In genomic region chr15:75201609-75202250, GRCh38 we compare ENCODE assay signal across 8 cellular contexts. TPM values are rescaled to one million over a fixed set of nuclear protein-coding genes. Genes with fewer than 3 reads are reported as not detected.
DNase-seq lines count a peak whose midpoint lies in the region; ATAC-seq, FAIRE-seq and TF ChIP-seq lines count a peak whose summit lies in the region.

Gene C15orf39 (plus strand): TSS chr15:75201882. CDS start chr15:75206049, 4,167 bp downstream.

- TF ChIP-seq EP300 in A549 (IDR thresholded peaks at IDR 0.05) (no peak), HepG2 (IDR thresholded peaks at IDR 0.05; ENCODE audit: low read depth in 2 of 2, low read length in 2 of 2) (no peak), HepG2 (CRISPR knock-in tag; IDR thresholded peaks at IDR 0.05; ENCODE audit: borderline replicate concordance) (no peak)

- intact Hi-C loops in dendritic cell treated with granulocyte-macrophage colony-stimulating factor and Interleukin-4, amounts not matched to agents 40 ng/mL and 50 ng/mL, for 4 days (cut with micrococcal nuclease), result loop anchor here (2.0 to 5.0 kb wide), 2 partner anchors 75 to 89 kb away; no protein-coding TSS in a partner anchor
- intact Hi-C loops in HepG2 (cut with micrococcal nuclease; ENCODE audit: unreplicated experiment), result loop anchor here (1.0 kb wide), 1 partner anchor 61 kb away; no protein-coding TSS in a partner anchor

- ATAC-seq in A549, result peak; percentile 67 to 75
- ATAC-seq in GM18502 (IDR thresholded peaks at IDR 0.05; ENCODE audit: poor library complexity, unreplicated experiment), result peak; percentile 46
- peak; percentile 43 for ATAC-seq in HG02970 (IDR thresholded peaks at IDR 0.05; ENCODE audit: low FRiP score, unreplicated experiment)
- ATAC-seq in HepG2, result peak; percentile 63

- 0% methylated on average over 48 of the region's 84 CpGs for WGBS in A549 (ENCODE audit: missing lambda C conversion rate)
- 2% methylated on average over 7 of the region's 84 CpGs for WGBS in HepG2 (ENCODE audit: low lambda C conversion rate)

- no TSS peak for BruUV-seq in HepG2 (replicated peaks; lab: Mats Ljungman, UMichigan)

- FAIRE-seq in A549 (lab: Jason Lieb, UNC) (no peak), HepG2 (lab: Jason Lieb, UNC) (no peak)

- peak; percentile 51 to 78; a peak in 4 of 5 replicates for TF ChIP-seq RAD21 in A549 (conservative IDR thresholded peaks at IDR 0.05 in 1 of 2, IDR thresholded peaks at IDR 0.05 in 1 of 2)
- peak; percentile 85 for TF ChIP-seq RAD21 in HepG2 (CRISPR knock-in tag; IDR thresholded peaks at IDR 0.05)

- peaks cover 72% of the 10 kb centered on the region for H3K4me1 Mint-ChIP-seq in dendritic cell treated with granulocyte-macrophage colony-stimulating factor and Interleukin-4, amounts not matched to agents 40 ng/mL and 50 ng/mL, for 4 days (ENCODE audit: low read depth)

- TF ChIP-seq POLR2A in A549 (IDR thresholded peaks at IDR 0.05; ENCODE audit: low read length) (peak; percentile 94), HepG2 (IDR thresholded peaks at IDR 0.05; ENCODE audit: insufficient read depth in 1 of 2, low read depth in 2 of 2, low read length in 2 of 2) (peak in 1 of 2 experiments; percentile 89; a peak in 2 of 4 replicates)

- H3K4me2 ChIP-seq in A549 (peak within 1 kb of the TSS; percentile 84), HepG2 (ENCODE audit: low read depth, low read length) (peak within 1 kb of the TSS; percentile 98)

- H3K27ac Mint-ChIP-seq in dendritic cell treated with granulocyte-macrophage colony-stimulating factor and Interleukin-4, amounts not matched to agents 40 ng/mL and 50 ng/mL, for 4 days, result peak within 1 kb of the TSS; percentile 95

- H3K4me1 ChIP-seq in A549, result peaks cover 32% of the 10 kb centered on the region
- peaks cover 77% of the 10 kb centered on the region for H3K4me1 ChIP-seq in HepG2 (ENCODE audit: insufficient read depth, low read length)

- H3K27me3 ChIP-seq in HepG2 (ENCODE audit: control insufficient read depth in 1 of 2, insufficient read depth in 2 of 2, low read length in 2 of 2), result no peaks in the 10 kb centered on the region; a peak in 1 of 5 replicates

- DNase-seq in A549 (ENCODE audit: low read depth in 1 of 2, low spot score in 1 of 2) (peak; percentile 79 to 92), NCI-H446 treated with DMSO at 0.1 percent for 48 hours (lab: John Stamatoyannopoulos, UW) (peak; percentile 11), HepG2 (ENCODE audit: low spot score) (peak; percentile 33)
- DNase-seq in activated CD4-positive, alpha-beta T cell treated with anti-CD3 and anti-CD28 coated beads, Interleukin-2, amount 50 U/mL, for 24 hours (ENCODE audit: low read depth in 1 of 2, low spot score in 1 of 2), result peak; percentile 62 to 73
- peak; percentile 71 to 77 for DNase-seq in stimulated activated CD4-positive, alpha-beta T cell treated with anti-CD3 and anti-CD28 coated beads, Interleukin-4, amount 100 ng/mL, for 4 hours

- H3K9ac ChIP-seq in HepG2 (ENCODE audit: insufficient read depth, low read depth, low read length), result peak within 1 kb of the TSS; percentile 93

- H3K27ac ChIP-seq in A549 (peak within 1 kb of the TSS; percentile 92 to 93), HepG2 (ENCODE audit: extremely low read length, insufficient read depth, low read length) (peak within 1 kb of the TSS; percentile 80)

- H3K27me3 Mint-ChIP-seq in dendritic cell treated with granulocyte-macrophage colony-stimulating factor and Interleukin-4, amounts not matched to agents 40 ng/mL and 50 ng/mL, for 4 days, result peaks cover 21% of the 10 kb centered on the region

- in situ Hi-C loops in HepG2 (cut with HindIII; ENCODE audit: extremely low pct_ligation_motif_present, low pct_unique_long_range_greater_than_20kb), result loop anchor here (5.0 kb wide), 1 partner anchor 49 kb away; no protein-coding TSS in a partner anchor

- H3K4me3 ChIP-seq in A549 (peak within 1 kb of the TSS; percentile 84), HepG2 (replicated peaks in 1 of 3; ENCODE audit: insufficient read depth in 1 of 3, low read depth in 2 of 3, low read length in 3 of 3) (peak within 1 kb of the TSS; percentile 88 to 98 (median 91))

- no peaks in the 10 kb centered on the region for H3K9me3 Mint-ChIP-seq in dendritic cell treated with granulocyte-macrophage colony-stimulating factor and Interleukin-4, amounts not matched to agents 40 ng/mL and 50 ng/mL, for 4 days

- POLR2A ChIA-PET in A549 (lab: Yijun Ruan, JAX) (interaction anchor here (0.5 to 2.0 kb wide), 23 partner anchors 9 to 245 kb away, joined by 3 to 19 read pairs (median 5); partner anchors contain the start of genes PPCDC and RPP25), HepG2 (lab: Yijun Ruan, JAX) (interaction anchor here (0.7 to 6.8 kb wide), 16 partner anchors 9 to 442 kb away, joined by 3 to 151 read pairs (median 4); partner anchors contain the start of gene PPCDC)

- H3K79me2 ChIP-seq in HepG2 (ENCODE audit: insufficient read depth, low read length), result peaks cover 59% of the 10 kb centered on the region

- peaks cover 41% of the 10 kb centered on the region for H4K20me1 ChIP-seq in HepG2 (ENCODE audit: insufficient read depth, low read length)

- H3K9me3 ChIP-seq in A549 (no peaks in the 10 kb centered on the region), HepG2 (ENCODE audit: low read length) (no peaks in the 10 kb centered on the region)

- H2AFZ ChIP-seq in HepG2 (ENCODE audit: low read length), result no peak within 1 kb of the TSS

- TF ChIP-seq CTCF in A549 (IDR thresholded peaks at IDR 0.05), result peak; percentile 98
- peak; percentile 67 for TF ChIP-seq CTCF in HepG2 (CRISPR knock-in tag; IDR thresholded peaks at IDR 0.05)

- CTCF ChIA-PET in A549 (lab: Yijun Ruan, JAX), result interaction anchor here (0.7 to 4.9 kb wide), 46 partner anchors 8 to 260 kb away, joined by 3 to 88 read pairs (median 5); partner anchors contain the start of gene RPP25
- CTCF ChIA-PET in HepG2 (lab: Yijun Ruan, JAX; ENCODE audit: low intra/inter-chr PET ratio, low total read pairs), result interaction anchor here (1.3 to 5.1 kb wide), 4 partner anchors 56 to 172 kb away, joined by 4 to 54 read pairs (median 8); no protein-coding TSS in a partner anchor

- H3K4me3 Mint-ChIP-seq in dendritic cell treated with granulocyte-macrophage colony-stimulating factor and Interleukin-4, amounts not matched to agents 40 ng/mL and 50 ng/mL, for 4 days, result peak within 1 kb of the TSS; percentile 85

- peaks cover 8 to 16% of the 10 kb centered on the region in 2 experiments; a peak in 4 of 5 replicates for H3K36me3 ChIP-seq in HepG2 (replicated peaks in 1 of 2; ENCODE audit: control insufficient read depth in 1 of 2, insufficient read depth in 2 of 2, low read length in 2 of 2)

- peaks cover 48% of the 10 kb centered on the region for H3K36me3 Mint-ChIP-seq in dendritic cell treated with granulocyte-macrophage colony-stimulating factor and Interleukin-4, amounts not matched to agents 40 ng/mL and 50 ng/mL, for 4 days (ENCODE audit: low read depth)

TF ChIP-seq in A549, 52 proteins besides CTCF, POLR2A, EP300 and RAD21 (continues in another document):
- TF ChIP-seq MYC (IDR thresholded peaks at IDR 0.05; ENCODE audit: borderline replicate concordance, low read length), result peak; percentile 65; the same call in 1 of the 2 replicates
- TF ChIP-seq KDM5A (IDR thresholded peaks at IDR 0.05), result no peak
- no peak for TF ChIP-seq HEYL (CRISPR knock-in tag; IDR thresholded peaks at IDR 0.05)
- no peak for TF ChIP-seq NFE2L2 (conservative IDR thresholded peaks at IDR 0.05; ENCODE audit: low read length)
- TF ChIP-seq SMC3 (IDR thresholded peaks at IDR 0.05), result peak; percentile 69
- TF ChIP-seq FOSB (CRISPR knock-in tag; IDR thresholded peaks at IDR 0.05), result no peak
- no peak for TF ChIP-seq CBX8 (IDR thresholded peaks at IDR 0.05)
- TF ChIP-seq CBX2 (IDR thresholded peaks at IDR 0.05; ENCODE audit: borderline replicate concordance, low read depth), result no peak

TF ChIP-seq in HepG2, 621 proteins besides CTCF, POLR2A, EP300 and RAD21 (continues in another document):
- TF ChIP-seq KLF6 (CRISPR knock-in tag; IDR thresholded peaks at IDR 0.05), result peak; percentile 67; the same call in 1 of the 2 replicates
- no peak for TF ChIP-seq ZNF326 (CRISPR knock-in tag; IDR thresholded peaks at IDR 0.05; ENCODE audit: borderline replicate concordance)

RNA-seq across cellular contexts. Expression of gene C15orf39, which starts in this region (rescaled TPM):
- polyA plus RNA-seq in A549 (2011; rRNA removed) (5.7 and 8.8 TPM in 2 replicates), A549 (2017; fragmentation: RNase III; extraction: RNeasy Plus Mini Kit Qiagen cat#74134 plus additional on column Dnase treatment) (14.7 to 16.7 TPM (median 15.1 TPM) in 3 replicates), HepG2 (2011; rRNA removed) (6.2 and 8.1 TPM in 2 replicates)
- polyA plus RNA-seq in A549 (2012; cell fraction: cytosol; rRNA removed), result 9.8 and 14.9 TPM in 2 replicates
- polyA plus RNA-seq in A549 (2012; cell fraction: nucleus; rRNA removed), result 23.5 and 28.0 TPM in 2 replicates
- 17.5 and 20.4 TPM in 2 replicates for polyA minus RNA-seq in A549 (2011; rRNA and poly(A)+ RNA removed)
- total RNA-seq in HepG2 (2016; rRNA removed; fragmentation: Illumina TruSeq; extraction: Trizol), result 13.5 and 17.5 TPM in 2 replicates
- total RNA-seq in HepG2 (2016; cell fraction: cytosol; rRNA removed; fragmentation: Illumina TruSeq; extraction: Trizol; ENCODE audit: low read depth), result 3.3 and 3.4 TPM in 2 replicates
- total RNA-seq in HepG2 (2016; cell fraction: insoluble cytoplasmic fraction; rRNA removed; fragmentation: Illumina TruSeq; extraction: Trizol), result 14.9 and 16.1 TPM in 2 replicates
- 10.8 and 11.9 TPM in 2 replicates for total RNA-seq in HepG2 (2016; cell fraction: membrane; rRNA removed; fragmentation: Illumina TruSeq; extraction: Trizol)
- 15.0 and 15.3 TPM in 2 replicates for total RNA-seq in HepG2 (2016; cell fraction: nucleus; rRNA removed; fragmentation: Illumina TruSeq; extraction: Trizol)
- 3.4 and 5.1 TPM in 2 replicates for polyA plus RNA-seq in HepG2 (2011; cell fraction: cytosol; rRNA removed)
- polyA plus RNA-seq in HepG2 (2011; cell fraction: nucleus; rRNA removed), result 22.0 and 24.2 TPM in 2 replicates
- polyA plus RNA-seq in HepG2 (2012), result 14.6 and 19.5 TPM in 2 replicates
- polyA plus RNA-seq in HepG2 (2016; cell fraction: cytosol; fragmentation: Illumina TruSeq; extraction: Trizol; ENCODE audit: low read depth), result 1.9 and 2.1 TPM in 2 replicates
- polyA plus RNA-seq in HepG2 (2016; cell fraction: insoluble cytoplasmic fraction; fragmentation: Illumina TruSeq; extraction: Trizol; ENCODE audit: low read depth), result 20.1 and 30.7 TPM in 2 replicates
- 5.4 and 6.0 TPM in 2 replicates for polyA plus RNA-seq in HepG2 (2016; cell fraction: membrane; fragmentation: Illumina TruSeq; extraction: Trizol; ENCODE audit: low read depth)
- polyA plus RNA-seq in HepG2 (2016; cell fraction: nucleus; fragmentation: Illumina TruSeq; extraction: Trizol; ENCODE audit: insufficient read depth, low read depth), result 23.1 and 30.5 TPM in 2 replicates
- 26.0 and 33.5 TPM in 2 replicates for polyA minus RNA-seq in HepG2 (2011; rRNA and poly(A)+ RNA removed; ENCODE audit: low replicate concordance)
- polyA minus RNA-seq in HepG2 (2011; cell fraction: cytosol; rRNA and poly(A)+ RNA removed), result 17.1 and 17.5 TPM in 2 replicates
- 20.3 and 23.0 TPM in 2 replicates for polyA minus RNA-seq in HepG2 (2011; cell fraction: nucleus; rRNA and poly(A)+ RNA removed)

Comparison
In these comparisons a context has a peak if more than half of its experiments do, and no peak if none do; other contexts are left out.
1. Peak in every context shown above with its lines: DNase-seq, ATAC-seq, H3K4me3 ChIP-seq and H3K27ac ChIP-seq.
2. DNase-seq: peak in every context shown above with its lines; median percentile 86 in A549; 74 in stimulated activated CD4-positive, alpha-beta T cell treated with anti-CD3 and anti-CD28 coated beads, Interleukin-4, amount 100 ng/mL, for 4 hours; 68 in activated CD4-positive, alpha-beta T cell treated with anti-CD3 and anti-CD28 coated beads, Interleukin-2, amount 50 U/mL, for 24 hours; 33 in HepG2; 11 in NCI-H446 treated with DMSO at 0.1 percent for 48 hours.